Comparison of ENCODE assay signal across 9 cellular contexts in the genomic region with DNA sequence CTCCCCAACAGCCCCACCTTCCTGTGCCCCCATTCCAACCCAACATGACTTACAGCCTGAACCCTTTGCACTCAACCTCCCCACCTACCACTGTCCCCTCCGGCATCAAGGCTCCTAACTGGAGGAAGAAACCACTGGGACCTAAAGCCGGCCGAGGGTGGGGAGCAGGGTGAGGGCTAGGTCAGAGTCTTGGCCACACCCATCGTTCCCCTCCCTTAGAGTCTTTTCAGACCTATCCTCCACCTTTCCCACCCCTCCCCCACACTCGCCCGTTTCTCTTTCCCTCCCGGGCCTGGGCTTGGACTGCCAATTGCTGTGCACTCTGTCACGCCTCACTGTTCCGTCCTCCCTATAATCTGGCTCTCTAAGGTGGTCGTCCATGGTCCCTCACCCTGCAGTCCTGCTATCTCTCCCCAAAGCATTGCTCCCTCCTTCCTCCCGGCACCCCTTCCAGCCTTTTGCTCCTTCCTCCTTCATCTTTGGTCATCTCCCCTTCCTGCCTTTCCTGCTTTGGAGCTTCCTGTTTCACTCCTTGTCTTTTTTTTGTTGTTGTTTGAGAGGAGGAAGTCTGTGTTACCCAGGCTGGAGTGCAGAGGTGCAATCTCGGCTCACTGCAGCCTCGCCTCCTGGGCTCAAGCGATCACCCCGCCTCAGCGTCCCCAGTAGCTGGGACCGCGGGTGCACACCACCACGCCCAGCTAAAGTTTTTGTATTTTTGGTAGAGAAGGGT. TPM values are rescaled to one million over a fixed set of nuclear protein-coding genes. Genes with fewer than 3 reads are reported as not detected.
DNase-seq lines count a peak whose midpoint lies in the region; ATAC-seq and TF ChIP-seq lines count a peak whose summit lies in the region.
"Had no signal": no experiment of that assay in that cellular context is flagged by ENCODE, and none has a peak within 500 bp of the region (broad histone marks: within the 10 kb centered on the region; RNA-seq: fewer than 3 reads in every experiment).

No MANE protein-coding gene starts in this region.

- H3K36me3 ChIP-seq in Peyer's patch = peaks cover 0 to 15% (median 0%) of the 10 kb centered on the region in 3 donors

- peak; percentile 68 for DNase-seq in NCI-H82 (lab: John Stamatoyannopoulos, UW)
- no peak for DNase-seq in NCI-H82 treated with DMSO at 0.1 percent for 48 hours (lab: John Stamatoyannopoulos, UW; ENCODE audit: unreplicated experiment)
- DNase-seq in Peyer's patch = peak; percentile 40 to 93 (median 92)
- DNase-seq in fibroblast of villous mesenchyme (ENCODE audit: low read depth) = no peak
- peak; percentile 24 for DNase-seq in retina
- no peak for DNase-seq in NCI-H1694 (lab: John Stamatoyannopoulos, UW)

- peaks cover 0 to 10% of the 10 kb centered on the region in 2 donors for H3K27me3 ChIP-seq in Peyer's patch

- H3K9me3 ChIP-seq in Peyer's patch = no peaks in the 10 kb centered on the region

- no peak for ATAC-seq in HG02588 (IDR thresholded peaks at IDR 0.05; ENCODE audit: unreplicated experiment)
- no peak for ATAC-seq in GM18867 (IDR thresholded peaks at IDR 0.05; ENCODE audit: unreplicated experiment)

- TF ChIP-seq CTCF in Peyer's patch (IDR thresholded peaks at IDR 0.05) = no peak
- no peak for TF ChIP-seq CTCF in fibroblast of villous mesenchyme (IDR thresholded peaks at IDR 0.05; ENCODE audit: insufficient read depth, low read depth, low read length)

- H3K4me3 ChIP-seq in Peyer's patch (peak overlapping the region; percentile 33 to 93 (median 68)), fibroblast of villous mesenchyme (ENCODE audit: low read depth, low read length) (peak overlapping the region; percentile 56)

- peak overlapping the region; percentile 10 to 99 (median 90) for H3K27ac ChIP-seq in Peyer's patch

- peaks cover 0 to 27% (median 14%) of the 10 kb centered on the region in 4 donors for H3K4me1 ChIP-seq in Peyer's patch

- peak; percentile 76 to 78 for TF ChIP-seq POLR2A in Peyer's patch (IDR thresholded peaks at IDR 0.05)

RNA-seq across cellular contexts. Expression of a gene that starts 1.0 kb away (rescaled TPM):
- 1,000 to 10,000 TPM in 1 of 4 donors, 100 to 1,000 TPM in 2, 10 to 100 TPM in 1; 80.0 to 1,052 (median 864) TPM for total RNA-seq in Peyer's patch
- total RNA-seq in fibroblast of villous mesenchyme = 2.9 and 5.2 TPM in 2 replicates
- total RNA-seq: neural crest cell had no signal

RNA-seq across cellular contexts. Expression of a gene that starts 11.2 kb away (rescaled TPM):
- total RNA-seq in Peyer's patch = 10 to 100 TPM; 15.1 to 75.1 (median 29.0) TPM
- total RNA-seq in fibroblast of villous mesenchyme = 29.6 and 36.3 TPM in 2 replicates

RNA-seq across cellular contexts. Expression of a gene that starts 11.7 kb away (rescaled TPM):
- total RNA-seq in Peyer's patch = 10 to 100 TPM; 55.3 to 86.9 (median 76.4) TPM
- total RNA-seq in fibroblast of villous mesenchyme = 24.5 and 34.1 TPM in 2 replicates

RNA-seq across cellular contexts. Expression of a gene that starts 18.3 kb away (rescaled TPM):
- 1 to 10 TPM in 3 of 4 donors, not detected in 1; 1.1 to 7.6 (median 4.8) TPM for total RNA-seq in Peyer's patch
- total RNA-seq in fibroblast of villous mesenchyme = under 0.01 TPM in 1 of 2 replicates, not detected in the other

RNA-seq across cellular contexts. Expression of a gene that starts 21.0 kb away (rescaled TPM):
- total RNA-seq in Peyer's patch = 100 to 1,000 TPM; 288 to 521 (median 367) TPM
- total RNA-seq in fibroblast of villous mesenchyme = 225 and 265 TPM in 2 replicates

Comparison
In these comparisons a context has a peak if more than half of its experiments do, and no peak if none do; other contexts are left out.
1. DNase-seq: peak in NCI-H82 (single experiment), Peyer's patch (3 of 3) and retina (single experiment); none in NCI-H82 treated with DMSO at 0.1 percent for 48 hours (single experiment), fibroblast of villous mesenchyme (single experiment) and NCI-H1694 (single experiment).
2. RNA of a gene that starts 1.0 kb away (total RNA-seq): 80.0 to 1,052 TPM in Peyer's patch; 2.9 to 5.2 TPM in fibroblast of villous mesenchyme; every median in the first group is over 10 times any median in the second.